ENCODE assay signal across 22 cellular contexts in the genomic region with DNA sequence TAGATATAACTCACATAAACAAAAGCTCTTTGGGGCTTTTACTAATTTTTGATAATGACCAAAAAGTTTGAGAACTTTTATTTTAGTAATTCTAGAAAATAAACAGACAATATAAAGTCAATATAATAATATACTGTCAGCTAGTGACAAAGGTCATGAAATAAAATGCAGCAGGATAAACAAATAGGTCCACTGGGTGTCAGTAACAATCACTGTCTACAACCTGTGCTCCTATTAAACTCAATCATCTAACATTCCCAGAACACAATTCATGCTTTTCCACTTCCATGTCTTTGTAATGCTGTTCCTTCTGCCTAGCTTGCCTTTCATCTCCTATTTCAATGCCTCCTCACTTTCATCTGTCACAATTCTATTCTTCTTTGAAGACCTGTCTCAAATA.
DNase-seq lines count a peak whose midpoint lies in the region; ATAC-seq, FAIRE-seq and TF ChIP-seq lines count a peak whose summit lies in the region.
"Had no signal": no experiment of that assay in that cellular context is flagged by ENCODE, and none has a peak within 500 bp of the region (broad histone marks: within the 10 kb centered on the region; RNA-seq: fewer than 3 reads in every experiment).

No MANE protein-coding gene starts in this region.

- no peaks in the 10 kb centered on the region for H3K79me2 ChIP-seq in HepG2 (ENCODE audit: insufficient read depth, low read length)

- H3K4me3 ChIP-seq in liver (ENCODE audit: low read depth in 1 of 3, low read length in 3 of 3) (no peak overlapping the region), HepG2 (replicated peaks in 1 of 3; ENCODE audit: insufficient read depth in 1 of 3, low read depth in 2 of 3, low read length in 3 of 3) (no peak overlapping the region), mucosa of descending colon (no peak overlapping the region), suprapubic skin (no peak overlapping the region)
- H3K4me3 ChIP-seq: A549, BLaER1, GM23248, HAP-1 had no signal

- CTCF ChIA-PET in HepG2 (lab: Yijun Ruan, JAX; ENCODE audit: low intra/inter-chr PET ratio, low total read pairs), result no interaction called here
- CTCF ChIA-PET in activated CD4-positive, alpha-beta T cell treated with anti-CD3 and anti-CD28 coated beads for 36 hours (lab: Charles Lee), result interaction anchor here (0.9 to 1.0 kb wide), 2 partner anchors 9 to 16 kb away, joined by 3 read pairs; no protein-coding TSS in a partner anchor

- no peak overlapping the region for H3K27ac Mint-ChIP-seq in activated CD4-positive, alpha-beta T cell treated with anti-CD3 and anti-CD28 coated beads for 36 hours
- H3K27ac Mint-ChIP-seq: CD4-positive, CD25-positive, alpha-beta regulatory T cell; IgD-negative memory B cell had no signal

- H3K27me3 ChIP-seq in liver (ENCODE audit: control insufficient read depth in 4 of 4, insufficient read depth in 4 of 4, low read length in 3 of 4) (no peaks in the 10 kb centered on the region), HepG2 (ENCODE audit: control insufficient read depth in 1 of 2, insufficient read depth in 2 of 2, low read length in 2 of 2) (no peaks in the 10 kb centered on the region), suprapubic skin (no peaks in the 10 kb centered on the region)
- H3K27me3 ChIP-seq: BLaER1 had no signal

- H3K9me3 ChIP-seq in liver (ENCODE audit: control insufficient read depth in 4 of 4, low read length in 3 of 4), result peaks cover 0 to 3% (median 0%) of the 10 kb centered on the region in 4 donors
- no peaks in the 10 kb centered on the region for H3K9me3 ChIP-seq in HepG2 (ENCODE audit: low read length)
- no peaks in the 10 kb centered on the region for H3K9me3 ChIP-seq in mucosa of descending colon
- H3K9me3 ChIP-seq in suprapubic skin, result no peaks in the 10 kb centered on the region
- H3K9me3 ChIP-seq: A549, HAP-1 had no signal

- H3K9me3 Mint-ChIP-seq in activated CD4-positive, alpha-beta T cell treated with anti-CD3 and anti-CD28 coated beads for 36 hours (ENCODE audit: low read depth), result no peaks in the 10 kb centered on the region

- H3K36me3 Mint-ChIP-seq in activated CD4-positive, alpha-beta T cell treated with anti-CD3 and anti-CD28 coated beads for 36 hours (ENCODE audit: low read depth), result no peaks in the 10 kb centered on the region
- H3K36me3 Mint-ChIP-seq: CD4-positive, CD25-positive, alpha-beta regulatory T cell; CD8-positive, alpha-beta memory T cell; IgD-negative memory B cell had no signal

- POLR2A ChIA-PET in HepG2 (lab: Yijun Ruan, JAX), result no interaction called here
- POLR2A ChIA-PET in activated CD4-positive, alpha-beta T cell treated with anti-CD3 and anti-CD28 coated beads for 36 hours (lab: Charles Lee), result no interaction called here

- TF ChIP-seq CTCF in liver (IDR thresholded peaks at IDR 0.05; ENCODE audit: low read depth, low read length, missing input control) (no peak), HepG2 (CRISPR knock-in tag; IDR thresholded peaks at IDR 0.05) (no peak), mucosa of descending colon (IDR thresholded peaks at IDR 0.05) (no peak), suprapubic skin (IDR thresholded peaks at IDR 0.05) (no peak)

- TF ChIP-seq RAD21 in liver (IDR thresholded peaks at IDR 0.05) (peak; percentile 34 to 64), HepG2 (CRISPR knock-in tag; IDR thresholded peaks at IDR 0.05) (no peak)

- no peaks in the 10 kb centered on the region for H3K4me1 Mint-ChIP-seq in activated CD4-positive, alpha-beta T cell treated with anti-CD3 and anti-CD28 coated beads for 36 hours
- H3K4me1 Mint-ChIP-seq: CD4-positive, CD25-positive, alpha-beta regulatory T cell; CD8-positive, alpha-beta memory T cell; IgD-negative memory B cell had no signal

- TF ChIP-seq EP300 in HepG2 (IDR thresholded peaks at IDR 0.05; ENCODE audit: low read depth in 2 of 2, low read length in 2 of 2) (no peak), HepG2 (CRISPR knock-in tag; IDR thresholded peaks at IDR 0.05; ENCODE audit: borderline replicate concordance) (no peak), suprapubic skin (IDR thresholded peaks at IDR 0.05) (no peak)

- no peak overlapping the region for H3K27ac ChIP-seq in liver (ENCODE audit: low read depth in 1 of 2, low read length in 2 of 2)
- H3K27ac ChIP-seq in HepG2 (ENCODE audit: extremely low read length, insufficient read depth, low read length), result no peak overlapping the region
- H3K27ac ChIP-seq in suprapubic skin, result no peak overlapping the region
- H3K27ac ChIP-seq: 22Rv1, A549, BLaER1, GM23248, HL-60 had no signal

- no peak for ATAC-seq in HepG2
- peak; percentile 85 for ATAC-seq in mucosa of descending colon
- ATAC-seq in activated CD4-positive, alpha-beta T cell treated with anti-CD3 and anti-CD28 coated beads for 36 hours, result no peak
- ATAC-seq: A549 had no signal

- H3K36me3 ChIP-seq in liver (ENCODE audit: control insufficient read depth in 4 of 4, insufficient read depth in 3 of 4, low read depth in 1 of 4, low read length in 3 of 4) (no peaks in the 10 kb centered on the region), HepG2 (replicated peaks in 1 of 2; ENCODE audit: control insufficient read depth in 1 of 2, insufficient read depth in 2 of 2, low read length in 2 of 2) (no peaks in the 10 kb centered on the region), mucosa of descending colon (ENCODE audit: low read depth) (no peaks in the 10 kb centered on the region), suprapubic skin (no peaks in the 10 kb centered on the region)
- H3K36me3 ChIP-seq: BLaER1, HAP-1 had no signal

- FAIRE-seq in HepG2 (lab: Jason Lieb, UNC) (no peak), RCC 7860 (lab: Jason Lieb, UNC) (peak; percentile 11)
- FAIRE-seq: A549, G401.6, GM12891, GM18507, HTR-8/SVneo had no signal

- H3K4me3 Mint-ChIP-seq in activated CD4-positive, alpha-beta T cell treated with anti-CD3 and anti-CD28 coated beads for 36 hours, result no peak overlapping the region
- H3K4me3 Mint-ChIP-seq: CD4-positive, CD25-positive, alpha-beta regulatory T cell; CD8-positive, alpha-beta memory T cell; IgD-negative memory B cell had no signal

- in situ Hi-C loops in HepG2 (cut with HindIII; ENCODE audit: extremely low pct_ligation_motif_present, low pct_unique_long_range_greater_than_20kb), result no loop called here

- no peak overlapping the region for H3K9ac ChIP-seq in liver (ENCODE audit: low read depth in 1 of 2, low read length in 2 of 2)
- H3K9ac ChIP-seq in HepG2 (ENCODE audit: insufficient read depth, low read depth, low read length), result no peak overlapping the region
- H3K9ac ChIP-seq: BLaER1, GM23248 had no signal

- DNase-seq in HepG2 (ENCODE audit: low spot score) (no peak), RCC 7860 (ENCODE audit: low spot score) (no peak), mucosa of descending colon (no peak), suprapubic skin (ENCODE audit: low spot score in 2 of 2) (no peak), ecto neural progenitor cell (ENCODE audit: low spot score) (no peak)
- no peak for DNase-seq in activated CD4-positive, alpha-beta T cell treated with anti-CD3 and anti-CD28 coated beads for 36 hours
- DNase-seq: CD4-positive, CD25-positive, alpha-beta regulatory T cell; CD8-positive, alpha-beta memory T cell; COR-L47; DMS 273 treated with DMSO at 0.1 percent for 48 hours; GM23248 had no signal

- H3K4me1 ChIP-seq in liver (ENCODE audit: control insufficient read depth in 4 of 4, insufficient read depth in 4 of 4, low read length in 3 of 4) (peaks cover 7 to 21% (median 14%) of the 10 kb centered on the region in 4 donors), HepG2 (ENCODE audit: insufficient read depth, low read length) (no peaks in the 10 kb centered on the region), mucosa of descending colon (ENCODE audit: low read depth) (peaks cover 7% of the 10 kb centered on the region), suprapubic skin (no peaks in the 10 kb centered on the region)
- H3K4me1 ChIP-seq: A549, BLaER1, HAP-1 had no signal

- H3K27me3 Mint-ChIP-seq in activated CD4-positive, alpha-beta T cell treated with anti-CD3 and anti-CD28 coated beads for 36 hours, result peaks cover 6% of the 10 kb centered on the region

- TF ChIP-seq POLR2A in HepG2 (IDR thresholded peaks at IDR 0.05; ENCODE audit: insufficient read depth in 1 of 2, low read depth in 2 of 2, low read length in 2 of 2) (no peak), suprapubic skin (IDR thresholded peaks at IDR 0.05) (no peak)

- H3K4me2 ChIP-seq in HepG2 (ENCODE audit: low read depth, low read length), result no peak overlapping the region
- H3K4me2 ChIP-seq: A549, BLaER1 had no signal

- H4K20me1 ChIP-seq in HepG2 (ENCODE audit: insufficient read depth, low read length), result no peaks in the 10 kb centered on the region
- H4K20me1 ChIP-seq: BLaER1 had no signal

- no peak overlapping the region for H2AFZ ChIP-seq in HepG2 (ENCODE audit: low read length)
- H2AFZ ChIP-seq: GM23248 had no signal

- no TSS peak for BruUV-seq in HepG2 (replicated peaks; lab: Mats Ljungman, UMichigan)

- intact Hi-C loops in HepG2 (cut with micrococcal nuclease; ENCODE audit: unreplicated experiment), result no loop called here
- intact Hi-C loops in mucosa of descending colon (cut with DNase I, micrococcal nuclease), result no loop called here
- intact Hi-C loops in activated CD4-positive, alpha-beta T cell treated with anti-CD3 and anti-CD28 coated beads for 36 hours (cut with DNase I, micrococcal nuclease), result no loop called here

TF ChIP-seq in liver, 16 proteins besides CTCF, POLR2A, EP300 and RAD21 (continues in another document):
- TF ChIP-seq FOXA1 (IDR thresholded peaks at IDR 0.05) (no peak), GABPA (IDR thresholded peaks at IDR 0.05 in 1 of 2, conservative IDR thresholded peaks at IDR 0.05 in 1 of 2) (no peak), TAF1 (conservative IDR thresholded peaks at IDR 0.05) (no peak), HNF4A (conservative IDR thresholded peaks at IDR 0.05) (peak in 1 of 2 donors; percentile 17), YY1 (IDR thresholded peaks at IDR 0.05) (no peak)

TF ChIP-seq in HepG2, 621 proteins besides CTCF, POLR2A, EP300 and RAD21 (continues in another document):
- no peak for TF ChIP-seq CENPT (CRISPR knock-in tag; IDR thresholded peaks at IDR 0.05; ENCODE audit: low read depth)
- no peak for TF ChIP-seq TP53 (CRISPR knock-in tag; conservative IDR thresholded peaks at IDR 0.05)
- TF ChIP-seq KLF12 (CRISPR knock-in tag; IDR thresholded peaks at IDR 0.05; ENCODE audit: borderline replicate concordance), result no peak
- no peak for TF ChIP-seq ZNF441 (CRISPR knock-in tag; IDR thresholded peaks at IDR 0.05; ENCODE audit: borderline replicate concordance)
- TF ChIP-seq ZNF253 (CRISPR knock-in tag; IDR thresholded peaks at IDR 0.05; ENCODE audit: borderline replicate concordance), result no peak
- TF ChIP-seq CHD4 (IDR thresholded peaks at IDR 0.05; ENCODE audit: borderline replicate concordance, low read length), result no peak
- no peak for TF ChIP-seq PHF21A (CRISPR knock-in tag; IDR thresholded peaks at IDR 0.05)
- no peak for TF ChIP-seq GATA4 (IDR thresholded peaks at IDR 0.05; ENCODE audit: borderline replicate concordance, low read depth)
